Comparison of ENCODE assay signal across 10 cellular contexts in the genomic region with DNA sequence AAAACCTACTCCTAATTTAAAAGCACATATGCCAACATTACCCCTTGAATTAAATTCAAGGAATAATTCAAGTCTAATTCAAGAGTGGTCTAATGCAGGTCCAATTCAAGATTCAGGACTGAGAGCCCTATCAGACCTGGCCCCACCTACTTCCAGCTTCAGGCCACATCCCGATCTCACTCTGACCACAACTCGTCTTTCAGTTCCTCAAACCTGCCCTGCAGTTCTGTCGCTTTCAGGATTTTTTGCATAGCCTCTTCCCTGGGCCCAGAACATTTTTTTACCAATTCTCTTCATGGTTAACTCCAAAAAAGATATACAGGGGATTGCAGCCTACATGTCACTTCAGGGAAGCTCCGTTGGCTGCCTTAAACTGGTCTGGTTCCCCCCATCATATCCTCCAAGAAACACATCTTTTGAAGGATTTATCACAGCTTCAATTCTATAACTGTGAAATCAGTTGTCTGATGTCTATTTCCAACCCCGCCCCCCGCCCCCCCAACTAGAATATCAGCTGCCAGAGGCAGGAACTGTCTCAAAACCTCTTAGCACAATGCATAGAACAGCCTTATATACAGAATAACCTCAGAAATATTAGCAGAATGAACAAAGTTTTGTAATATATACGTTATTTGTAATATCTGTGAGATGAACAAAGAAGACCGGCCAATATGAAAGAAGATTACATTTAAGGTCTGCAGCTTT. TPM values are rescaled to one million over a fixed set of nuclear protein-coding genes. Genes with fewer than 3 reads are reported as not detected.
DNase-seq lines count a peak whose midpoint lies in the region; ATAC-seq lines count a peak whose summit lies in the region.
"Had no signal": no experiment of that assay in that cellular context is flagged by ENCODE, and none has a peak within 500 bp of the region (broad histone marks: within the 10 kb centered on the region; RNA-seq: fewer than 3 reads in every experiment).

No MANE protein-coding gene starts in this region.

- peak overlapping the region; percentile 90 for H3K27ac Mint-ChIP-seq in activated CD4-positive, alpha-beta T cell treated with anti-CD3 and anti-CD28 coated beads, Interleukin-2, amount 10 ng/mL, durations not matched to agents 24 days and 14 days

- no peaks in the 10 kb centered on the region for H3K9me3 Mint-ChIP-seq in activated CD4-positive, alpha-beta T cell treated with anti-CD3 and anti-CD28 coated beads, Interleukin-2, amount 10 ng/mL, durations not matched to agents 24 days and 14 days

- peak overlapping the region; percentile 69 for H3K4me3 Mint-ChIP-seq in activated CD4-positive, alpha-beta T cell treated with anti-CD3 and anti-CD28 coated beads, Interleukin-2, amount 10 ng/mL, durations not matched to agents 24 days and 14 days

- no peaks in the 10 kb centered on the region for H3K27me3 Mint-ChIP-seq in activated CD4-positive, alpha-beta T cell treated with anti-CD3 and anti-CD28 coated beads, Interleukin-2, amount 10 ng/mL, durations not matched to agents 24 days and 14 days

- peak; percentile 80 for ATAC-seq in HG02973 (IDR thresholded peaks at IDR 0.05; ENCODE audit: unreplicated experiment)
- ATAC-seq: A549 had no signal

- intact Hi-C loops in activated CD4-positive, alpha-beta T cell treated with anti-CD3 and anti-CD28 coated beads, Interleukin-2, amount 10 ng/mL, durations not matched to agents 24 days and 14 days (cut with micrococcal nuclease) = no loop called here

- no peak for DNase-seq in activated CD4-positive, alpha-beta T cell treated with anti-CD3 and anti-CD28 coated beads, Interleukin-2, amount 10 ng/mL, durations not matched to agents 24 days and 14 days
- no peak for DNase-seq in activated CD4-positive, alpha-beta T cell treated with anti-CD3 and anti-CD28 coated beads, Interleukin-2, amount 50 U/mL, for 48 hours
- DNase-seq in RPMI8226 (peak; percentile 79), pons (ENCODE audit: low spot score) (peak; percentile 67), islet precursor cell (no peak), kidney tubule cell (ENCODE audit: low spot score) (no peak), NCI-H2171 (lab: John Stamatoyannopoulos, UW) (no peak)
- DNase-seq: NCI-H1417 treated with DMSO at 0.1 percent for 48 hours had no signal

- H3K36me3 Mint-ChIP-seq in activated CD4-positive, alpha-beta T cell treated with anti-CD3 and anti-CD28 coated beads, Interleukin-2, amount 10 ng/mL, durations not matched to agents 24 days and 14 days (ENCODE audit: low read depth) = peaks cover 39% of the 10 kb centered on the region

- H3K4me1 Mint-ChIP-seq in activated CD4-positive, alpha-beta T cell treated with anti-CD3 and anti-CD28 coated beads, Interleukin-2, amount 10 ng/mL, durations not matched to agents 24 days and 14 days = peaks cover 77% of the 10 kb centered on the region

RNA-seq across cellular contexts. Expression of gene CCDC6, which starts 20.8 kb away (rescaled TPM):
- 83.2 and 85.1 TPM in 2 replicates for total RNA-seq in activated CD4-positive, alpha-beta T cell treated with anti-CD3 and anti-CD28 coated beads, Interleukin-2, amount 10 ng/mL, durations not matched to agents 24 days and 14 days

Comparison
In these comparisons a context has a peak if more than half of its experiments do, and no peak if none do; other contexts are left out.
1. DNase-seq: peak in RPMI8226 (single experiment) and pons (single experiment); none in activated CD4-positive, alpha-beta T cell treated with anti-CD3 and anti-CD28 coated beads, Interleukin-2, amount 10 ng/mL, durations not matched to agents 24 days and 14 days (single experiment), activated CD4-positive, alpha-beta T cell treated with anti-CD3 and anti-CD28 coated beads, Interleukin-2, amount 50 U/mL, for 48 hours (0 of 2), islet precursor cell (single experiment), kidney tubule cell (single experiment) and NCI-H2171 (single experiment).